15 cellular contexts compared by ENCODE assay signal in the genomic region with DNA sequence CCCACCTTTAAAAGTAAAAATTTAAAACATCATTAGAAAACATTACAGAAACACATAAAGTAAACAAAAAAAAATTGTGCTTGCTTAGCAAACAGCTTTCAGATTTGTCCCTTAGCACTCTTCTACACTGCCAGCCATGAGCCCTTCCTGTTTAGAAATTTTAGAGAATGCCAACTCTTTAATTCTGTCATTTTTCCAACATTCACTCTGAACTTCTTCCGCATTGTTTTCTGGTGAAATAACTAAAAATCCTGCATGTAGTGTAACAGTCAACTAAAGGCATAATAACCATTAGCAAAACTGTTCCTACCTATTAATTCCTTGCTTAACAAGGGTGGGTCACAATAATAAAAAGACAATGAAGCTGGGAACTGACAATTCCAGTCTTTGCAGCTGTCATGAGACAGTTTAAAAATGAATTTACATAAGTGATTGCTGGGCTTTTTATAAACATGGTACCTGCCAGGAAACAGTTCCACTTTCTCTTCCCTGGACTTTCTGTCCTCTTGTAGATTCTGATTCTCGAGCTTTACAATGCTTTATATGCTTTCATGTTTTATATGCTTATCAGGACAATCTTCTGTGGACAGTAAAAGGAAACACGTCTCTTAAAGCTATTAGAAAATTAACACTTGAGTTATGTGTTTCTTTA. TPM values are rescaled to one million over a fixed set of nuclear protein-coding genes. Genes with fewer than 3 reads are reported as not detected.
A peak's percentile ranks its signal among the peaks of the same experiment; 100 is the strongest.
DNase-seq lines count a peak whose midpoint lies in the region; ATAC-seq and TF ChIP-seq lines count a peak whose summit lies in the region.
"Had no signal": no experiment of that assay in that cellular context is flagged by ENCODE, and none has a peak within 500 bp of the region (broad histone marks: within the 10 kb centered on the region; RNA-seq: fewer than 3 reads in every experiment).

No MANE protein-coding gene starts in this region.

- no peaks in the 10 kb centered on the region for H3K9me3 Mint-ChIP-seq in activated T-cell treated with anti-CD3 and anti-CD28 coated beads, Interleukin-2, amount 50 U/mL, for 72 hours
- H3K9me3 Mint-ChIP-seq: activated CD4-positive, alpha-beta T cell treated with anti-CD3 and anti-CD28 coated beads, Interleukin-2, amount 10 ng/mL, durations not matched to agents 24 days and 14 days; stimulated activated memory B cell treated with anti-CD40 and anti-IgM and Interleukin-4, amounts not matched to agents 10 μg/mL and 1 μg/mL and 100 μg/mL, for 72 hours had no signal

- H3K9me2 ChIP-seq in Karpas-422 (replicated peaks; ENCODE audit: insufficient read depth, low read length) (no peaks in the 10 kb centered on the region), OCI-LY7 (ENCODE audit: insufficient read depth, low read length) (no peaks in the 10 kb centered on the region)

- H3K9me3 ChIP-seq in ascending aorta (no peaks in the 10 kb centered on the region), Karpas-422 (ENCODE audit: low read length) (no peaks in the 10 kb centered on the region), OCI-LY7 (ENCODE audit: low read length) (no peaks in the 10 kb centered on the region)

- intact Hi-C loops in ascending aorta (cut with DNase I) (loop anchor here (2.0 kb wide), 1 partner anchor 19 kb away; a partner anchor contains a TSS), left cardiac atrium (cut with DNase I) (no loop called here), OCI-LY7 (cut with micrococcal nuclease; ENCODE audit: unreplicated experiment) (no loop called here)

- no peak overlapping the region for H3K27ac Mint-ChIP-seq in activated T-cell treated with anti-CD3 and anti-CD28 coated beads, Interleukin-2, amount 50 U/mL, for 72 hours
- H3K27ac Mint-ChIP-seq: activated CD4-positive, alpha-beta T cell treated with anti-CD3 and anti-CD28 coated beads, Interleukin-2, amount 10 ng/mL, durations not matched to agents 24 days and 14 days; CD14-positive monocyte; stimulated activated memory B cell treated with anti-CD40 and anti-IgM and Interleukin-4, amounts not matched to agents 10 μg/mL and 1 μg/mL and 100 μg/mL, for 72 hours had no signal

- H3K27me3 ChIP-seq in ascending aorta (no peaks in the 10 kb centered on the region), Karpas-422 (ENCODE audit: low read length) (no peaks in the 10 kb centered on the region)

- H3K27me3 Mint-ChIP-seq in activated T-cell treated with anti-CD3 and anti-CD28 coated beads, Interleukin-2, amount 50 U/mL, for 72 hours (ENCODE audit: low read depth), result no peaks in the 10 kb centered on the region

- peaks cover 9% of the 10 kb centered on the region for H3K4me1 Mint-ChIP-seq in activated T-cell treated with anti-CD3 and anti-CD28 coated beads, Interleukin-2, amount 50 U/mL, for 72 hours (ENCODE audit: low read depth)
- H3K4me1 Mint-ChIP-seq: activated CD4-positive, alpha-beta T cell treated with anti-CD3 and anti-CD28 coated beads, Interleukin-2, amount 10 ng/mL, durations not matched to agents 24 days and 14 days; CD14-positive monocyte; stimulated activated memory B cell treated with anti-CD40 and anti-IgM and Interleukin-4, amounts not matched to agents 10 μg/mL and 1 μg/mL and 100 μg/mL, for 72 hours had no signal

- H3K36me3 ChIP-seq in ascending aorta, result no peaks in the 10 kb centered on the region
- no peaks in the 10 kb centered on the region for H3K36me3 ChIP-seq in Karpas-422 (ENCODE audit: insufficient read depth, low read length)
- no peaks in the 10 kb centered on the region for H3K36me3 ChIP-seq in OCI-LY7 (ENCODE audit: insufficient read depth, low read length)

- no peak overlapping the region for H3K9ac ChIP-seq in Karpas-422 (ENCODE audit: low read length)

- no peak overlapping the region for H3K4me2 ChIP-seq in Karpas-422 (ENCODE audit: low read depth, low read length, poor library complexity, severe bottlenecking)
- H3K4me2 ChIP-seq in OCI-LY7 (ENCODE audit: low read length), result no peak overlapping the region

- peaks cover 11 to 65% of the 10 kb centered on the region in 2 donors for H3K4me1 ChIP-seq in ascending aorta
- H3K4me1 ChIP-seq in Karpas-422 (ENCODE audit: low read length), result peaks cover 1% of the 10 kb centered on the region
- H3K4me1 ChIP-seq in OCI-LY7 (ENCODE audit: insufficient read depth, low read length, poor library complexity, severe bottlenecking), result no peaks in the 10 kb centered on the region

- H3K79me2 ChIP-seq in Karpas-422 (ENCODE audit: low read length) (no peaks in the 10 kb centered on the region), OCI-LY7 (ENCODE audit: insufficient read depth, low read depth, low read length) (no peaks in the 10 kb centered on the region)

- no peak overlapping the region for H3K4me3 Mint-ChIP-seq in activated T-cell treated with anti-CD3 and anti-CD28 coated beads, Interleukin-2, amount 50 U/mL, for 72 hours
- H3K4me3 Mint-ChIP-seq: activated CD4-positive, alpha-beta T cell treated with anti-CD3 and anti-CD28 coated beads, Interleukin-2, amount 10 ng/mL, durations not matched to agents 24 days and 14 days; CD14-positive monocyte; stimulated activated memory B cell treated with anti-CD40 and anti-IgM and Interleukin-4, amounts not matched to agents 10 μg/mL and 1 μg/mL and 100 μg/mL, for 72 hours had no signal

- H3K4me3 ChIP-seq in ascending aorta (peak overlapping the region in 1 of 2 donors; percentile 9), Karpas-422 (ENCODE audit: low read length) (no peak overlapping the region), OCI-LY7 (ENCODE audit: low read depth, low read length, poor library complexity, severe bottlenecking) (no peak overlapping the region)
- H3K4me3 ChIP-seq: lung, SK-N-MC had no signal

- peak; percentile 34 to 64 for ATAC-seq in left cardiac atrium
- no peak for ATAC-seq in activated T-cell treated with anti-CD3 and anti-CD28 coated beads, Interleukin-2, amount 50 U/mL, for 72 hours (replicated peaks in 1 of 2)
- no peak for ATAC-seq in GM18867 (IDR thresholded peaks at IDR 0.05; ENCODE audit: unreplicated experiment)
- ATAC-seq: stimulated activated memory B cell treated with anti-CD40 and anti-IgM and Interleukin-4, amounts not matched to agents 10 μg/mL and 1 μg/mL and 100 μg/mL, for 72 hours had no signal

- no TSS peak for BruUV-seq in OCI-LY7 (replicated peaks; lab: Mats Ljungman, UMichigan)

- POLR2A ChIA-PET in OCI-LY7 (lab: Charles Lee), result interaction anchor here (0.7 to 0.9 kb wide), 2 partner anchors 9 to 296 kb away, joined by 3 to 6 read pairs; no protein-coding TSS in a partner anchor

- TF ChIP-seq CTCF in ascending aorta (IDR thresholded peaks at IDR 0.05) (no peak), OCI-LY7 (conservative IDR thresholded peaks at IDR 0.05; ENCODE audit: low read length) (no peak)

- DNase-seq in EL (peak; percentile 65), ascending aorta (ENCODE audit: low spot score in 2 of 2) (no peak), left cardiac atrium (no peak), pons (ENCODE audit: low spot score) (peak; percentile 18), Karpas-422 (no peak), OCI-LY7 (ENCODE audit: low spot score) (no peak)
- no peak for DNase-seq in activated T-cell treated with anti-CD3 and anti-CD28 coated beads, Interleukin-2, amount 50 U/mL, for 72 hours
- DNase-seq: activated CD4-positive, alpha-beta T cell treated with anti-CD3 and anti-CD28 coated beads, Interleukin-2, amount 10 ng/mL, durations not matched to agents 24 days and 14 days; activated naive CD4-positive, alpha-beta T cell treated with anti-CD3 and anti-CD28 coated beads, Interleukin-2, amount 50 U/mL, for 16 hours; NCI-H187 treated with DMSO at 0.1 percent for 48 hours had no signal

- H3K36me3 Mint-ChIP-seq in activated T-cell treated with anti-CD3 and anti-CD28 coated beads, Interleukin-2, amount 50 U/mL, for 72 hours (ENCODE audit: insufficient read depth in 2 of 2), result no peaks in the 10 kb centered on the region
- H3K36me3 Mint-ChIP-seq: CD14-positive monocyte; stimulated activated memory B cell treated with anti-CD40 and anti-IgM and Interleukin-4, amounts not matched to agents 10 μg/mL and 1 μg/mL and 100 μg/mL, for 72 hours had no signal

- H2AFZ ChIP-seq in Karpas-422 (ENCODE audit: low read length) (no peak overlapping the region), OCI-LY7 (ENCODE audit: low read length) (no peak overlapping the region)

- H3K27ac ChIP-seq in ascending aorta (peak overlapping the region; percentile 85 to 90), Karpas-422 (ENCODE audit: low read length) (no peak overlapping the region), OCI-LY7 (ENCODE audit: low read depth, low read length, poor library complexity, severe bottlenecking) (no peak overlapping the region)
- H3K27ac ChIP-seq: SK-N-MC had no signal

- H4K20me1 ChIP-seq in Karpas-422 (ENCODE audit: insufficient read depth, low read depth, low read length) (no peaks in the 10 kb centered on the region), OCI-LY7 (ENCODE audit: insufficient read depth, low read length) (no peaks in the 10 kb centered on the region)

- CTCF ChIA-PET in OCI-LY7 (lab: Charles Lee; ENCODE audit: unreplicated experiment), result no interaction called here

RNA-seq across cellular contexts. Expression of a gene that starts 19.0 kb away (rescaled TPM):
- 71.2 TPM for total RNA-seq in ascending aorta
- 10 to 100 TPM; 34.1 to 49.6 TPM for total RNA-seq in left cardiac atrium
- under 1 TPM; 0.32 to 0.34 TPM for total RNA-seq in activated T-cell treated with anti-CD3 and anti-CD28 coated beads, Interleukin-2, amount 50 U/mL, for 72 hours
- not detected in 2 replicates for total RNA-seq in Karpas-422 (2014; rRNA removed; shearing (Covaris generic); ENCODE audit: low replicate concordance)
- total RNA-seq in OCI-LY7 (2014; rRNA removed; shearing (Covaris generic)), result not detected in 2 replicates
- total RNA-seq in OCI-LY7 (2022), result 0.10 TPM in 1 of 2 replicates, not detected in the other

Comparison
In these comparisons a context has a peak if more than half of its experiments do, and no peak if none do; other contexts are left out.
1. DNase-seq: peak in EL (single experiment) and pons (single experiment); none in ascending aorta (0 of 2), left cardiac atrium (single experiment), activated T-cell treated with anti-CD3 and anti-CD28 coated beads, Interleukin-2, amount 50 U/mL, for 72 hours (0 of 2), Karpas-422 (single experiment) and OCI-LY7 (single experiment).
2. H3K27ac ChIP-seq: peak in ascending aorta (2 of 2); none in Karpas-422 (single experiment) and OCI-LY7 (single experiment).
3. ATAC-seq: peak in left cardiac atrium (2 of 2); none in activated T-cell treated with anti-CD3 and anti-CD28 coated beads, Interleukin-2, amount 50 U/mL, for 72 hours (0 of 2) and GM18867 (single experiment).
4. RNA of a gene that starts 19.0 kb away (total RNA-seq): 71.2 TPM in ascending aorta (single experiment) and 34.1 to 49.6 TPM in left cardiac atrium; 0.32 to 0.34 TPM in activated T-cell treated with anti-CD3 and anti-CD28 coated beads, Interleukin-2, amount 50 U/mL, for 72 hours, 0.10 TPM in OCI-LY7 and not detected in Karpas-422; every median in the first group is over 10 times any median in the second.